8 cellular contexts compared by ENCODE assay signal in the genomic region with DNA sequence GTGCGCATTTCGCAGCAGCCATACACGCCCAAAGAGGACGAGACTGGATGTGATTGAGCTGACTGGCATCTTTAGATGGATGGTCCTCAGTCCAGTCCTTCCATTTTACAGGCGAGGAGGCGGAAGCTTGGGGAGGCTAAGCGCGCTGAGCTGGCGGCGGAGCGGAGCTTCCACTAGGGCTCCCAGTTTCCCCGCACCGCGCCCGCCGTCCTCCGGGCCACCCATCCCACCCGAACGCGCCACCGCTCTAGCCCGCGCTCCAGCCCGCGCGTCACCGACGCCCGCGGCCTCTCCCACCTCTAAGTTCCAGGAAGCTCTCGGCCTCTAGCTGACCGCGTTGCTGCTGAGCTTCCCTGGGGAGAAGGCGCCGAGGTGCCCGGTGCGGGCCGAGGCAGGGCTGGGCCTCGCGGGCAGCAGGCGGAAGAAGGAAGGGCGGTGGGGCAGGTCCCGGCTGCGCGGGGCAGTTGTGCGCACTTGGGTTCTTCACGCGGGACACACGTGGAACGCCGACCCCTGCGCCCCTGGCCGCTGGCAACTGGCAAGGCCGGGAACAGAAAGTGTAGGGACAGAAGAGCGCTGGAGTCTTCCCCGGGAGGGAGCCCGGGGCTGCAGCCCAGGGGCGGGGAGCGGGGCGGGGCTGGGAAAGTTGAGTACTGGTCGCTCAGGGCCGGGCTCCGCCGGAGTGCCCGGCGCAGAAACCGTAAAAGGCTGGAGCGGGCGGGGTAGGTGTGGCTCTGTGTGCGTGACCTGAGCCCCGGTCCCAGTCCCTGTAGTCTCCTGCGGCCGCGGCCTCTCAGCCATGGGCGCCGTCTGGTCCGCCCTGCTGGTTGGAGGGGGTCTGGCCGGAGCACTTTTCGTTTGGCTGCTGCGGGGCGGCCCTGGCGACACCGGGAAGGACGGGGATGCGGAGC. TPM values are rescaled to one million over a fixed set of nuclear protein-coding genes. Genes with fewer than 3 reads are reported as not detected.
DNase-seq lines count a peak whose midpoint lies in the region; ATAC-seq and TF ChIP-seq lines count a peak whose summit lies in the region.

A gene (plus strand): TSS at position 763 of the 911 bp plus-strand sequence. CDS start 37 bp downstream, at position 800.

- peaks cover 32% of the 10 kb centered on the region for H3K4me1 Mint-ChIP-seq in activated T-cell treated with anti-CD3 and anti-CD28 coated beads, Interleukin-2, amount 50 U/mL, for 4 hours (ENCODE audit: low read depth)

- ATAC-seq in GM19035 (IDR thresholded peaks at IDR 0.05; ENCODE audit: unreplicated experiment), result peak; percentile 41
- peak; percentile 39 to 47 for ATAC-seq in activated T-cell treated with anti-CD3 and anti-CD28 coated beads, Interleukin-2, amount 50 U/mL, for 4 hours

- TF ChIP-seq CTCF in AG10803 (conservative IDR thresholded peaks at IDR 0.05; ENCODE audit: low read length) (no peak), fibroblast of mammary gland (conservative IDR thresholded peaks at IDR 0.05; ENCODE audit: control insufficient read depth, insufficient read depth, low read depth, low read length) (no peak)

- peak within 1 kb of the TSS; percentile 81 for H3K4me3 Mint-ChIP-seq in activated T-cell treated with anti-CD3 and anti-CD28 coated beads, Interleukin-2, amount 50 U/mL, for 4 hours

- H3K27ac ChIP-seq in muscle layer of colon (ENCODE audit: low read depth, low read length), result peak within 1 kb of the TSS; percentile 64
- peak within 1 kb of the TSS; percentile 49 for H3K27ac ChIP-seq in thymus (ENCODE audit: low read depth)

- peak within 1 kb of the TSS; percentile 34 for H3K9ac ChIP-seq in muscle layer of colon (ENCODE audit: low read length)

- H3K36me3 Mint-ChIP-seq in activated T-cell treated with anti-CD3 and anti-CD28 coated beads, Interleukin-2, amount 50 U/mL, for 4 hours (ENCODE audit: insufficient read depth), result no peaks in the 10 kb centered on the region

- H3K4me3 ChIP-seq in AG10803 (ENCODE audit: low read length) (peak within 1 kb of the TSS; percentile 88), fibroblast of mammary gland (ENCODE audit: control insufficient read depth, low read depth, low read length) (peak within 1 kb of the TSS; percentile 82), muscle layer of colon (ENCODE audit: low read depth in 1 of 2, low read length in 2 of 2) (peak within 1 kb of the TSS; percentile 73 to 91), thymus (ENCODE audit: low read length) (peak within 1 kb of the TSS; percentile 67)

- DNase-seq in AG10803 (ENCODE audit: low read depth), result peak; percentile 60
- peak; percentile 72 for DNase-seq in NCI-H69 (lab: John Stamatoyannopoulos, UW)
- DNase-seq in activated T-cell treated with anti-CD3 and anti-CD28 coated beads, Interleukin-2, amount 50 U/mL, for 4 hours, result no peak
- peak; percentile 59 for DNase-seq in fibroblast of mammary gland (ENCODE audit: low read depth)
- no peak for DNase-seq in GM19238 (ENCODE audit: insufficient read length, low spot score)

- H3K9me3 ChIP-seq in muscle layer of colon (ENCODE audit: low read length) (no peaks in the 10 kb centered on the region), thymus (ENCODE audit: control insufficient read depth) (no peaks in the 10 kb centered on the region)

- H3K27me3 Mint-ChIP-seq in activated T-cell treated with anti-CD3 and anti-CD28 coated beads, Interleukin-2, amount 50 U/mL, for 4 hours (ENCODE audit: low read depth), result no peaks in the 10 kb centered on the region

- H3K27me3 ChIP-seq in muscle layer of colon (ENCODE audit: control insufficient read depth in 1 of 2, insufficient read depth in 2 of 2, low read length in 2 of 2), result no peaks in the 10 kb centered on the region
- no peaks in the 10 kb centered on the region for H3K27me3 ChIP-seq in thymus (ENCODE audit: control insufficient read depth, insufficient read depth)

- 1% methylated on average over 85 of the region's 85 CpGs for WGBS in thymus

- H3K4me1 ChIP-seq in muscle layer of colon (ENCODE audit: insufficient read depth, low read length), result peaks cover 27% of the 10 kb centered on the region
- H3K4me1 ChIP-seq in thymus (ENCODE audit: control insufficient read depth, insufficient read depth, low read length), result peaks cover 12% of the 10 kb centered on the region

- no peaks in the 10 kb centered on the region for H3K9me3 Mint-ChIP-seq in activated T-cell treated with anti-CD3 and anti-CD28 coated beads, Interleukin-2, amount 50 U/mL, for 4 hours

- H3K36me3 ChIP-seq in muscle layer of colon (ENCODE audit: insufficient read depth, low read length) (peaks cover 8% of the 10 kb centered on the region), thymus (ENCODE audit: control insufficient read depth, insufficient read depth) (no peaks in the 10 kb centered on the region)

RNA-seq across cellular contexts. Expression of the gene that starts here (rescaled TPM):
- total RNA-seq in activated T-cell treated with anti-CD3 and anti-CD28 coated beads, Interleukin-2, amount 50 U/mL, for 4 hours, result under 1 TPM; 0.23 to 0.52 (median 0.34) TPM
- 1.1 TPM for polyA plus RNA-seq in thymus

Comparison
In these comparisons a context has a peak if more than half of its experiments do, and no peak if none do; other contexts are left out.
1. Peak in ATAC-seq in activated T-cell treated with anti-CD3 and anti-CD28 coated beads, Interleukin-2, amount 50 U/mL, for 4 hours; RNA of the gene not detected or under 1 TPM.
2. DNase-seq: peak in AG10803 (single experiment), NCI-H69 (single experiment) and fibroblast of mammary gland (single experiment); none in activated T-cell treated with anti-CD3 and anti-CD28 coated beads, Interleukin-2, amount 50 U/mL, for 4 hours (single experiment) and GM19238 (single experiment).
3. Peak in every context shown above with its lines, with median percentiles within 50 percentile points of each other: H3K4me3 ChIP-seq.